18 cellular contexts compared by ENCODE assay signal in genomic region chr4:45855857-45856256, GRCh38.
DNase-seq lines count a peak whose midpoint lies in the region; ATAC-seq, FAIRE-seq and TF ChIP-seq lines count a peak whose summit lies in the region.
"Had no signal": no experiment of that assay in that cellular context is flagged by ENCODE, and none has a peak within 500 bp of the region (broad histone marks: within the 10 kb centered on the region; RNA-seq: fewer than 3 reads in every experiment).

No MANE protein-coding gene starts in this region.

- no peaks in the 10 kb centered on the region for H3K27me3 ChIP-seq in K562 (ENCODE audit: control insufficient read depth in 2 of 2, insufficient read depth in 2 of 2, low read length in 2 of 2)
- H3K27me3 ChIP-seq in spleen (replicated peaks in 1 of 7): no peaks in the 10 kb centered on the region

- CTCF ChIA-PET in K562 (lab: Yijun Ruan, JAX; ENCODE audit: low intra/inter-chr PET ratio): no interaction called here

- 3% methylated on average over 2 of the region's 2 CpGs for WGBS in K562 (ENCODE audit: insufficient coverage, low coverage, missing lambda C conversion rate)
- 60 to 81% (median 70%) methylated on average over 2 of the region's 2 CpGs for WGBS in spleen, 5 donors

- no TSS peak for BruUV-seq in K562 (replicated peaks; lab: Mats Ljungman, UMichigan)

- no peak overlapping the region for H3K27ac ChIP-seq in K562 (ENCODE audit: extremely low read depth, low read depth, low read length)
- H3K27ac ChIP-seq in spleen: no peak overlapping the region

- H3K9me3 ChIP-seq in K562 (replicated peaks; ENCODE audit: control insufficient read depth, insufficient read depth, low read depth, low read length) (no peaks in the 10 kb centered on the region), spleen (peaks cover 0 to 21% (median 5%) of the 10 kb centered on the region in 8 donors)

- in situ Hi-C loops in K562 (cut with MboI): no loop called here

- TF ChIP-seq EP300 in K562 (IDR thresholded peaks at IDR 0.05; ENCODE audit: low read length): no peak

- TF ChIP-seq CTCF in K562 (IDR thresholded peaks at IDR 0.05 in 2 of 3, conservative IDR thresholded peaks at IDR 0.05 in 1 of 3; ENCODE audit: insufficient read depth in 2 of 3, low read depth in 1 of 3, low read length in 3 of 3) (no peak), spleen (IDR thresholded peaks at IDR 0.05 in 8 of 11, conservative IDR thresholded peaks at IDR 0.05 in 3 of 11) (no peak)

- no peaks in the 10 kb centered on the region for H3K79me2 ChIP-seq in K562 (ENCODE audit: control insufficient read depth, insufficient read depth, low read length)

- H3K36me3 ChIP-seq in K562 (ENCODE audit: control insufficient read depth, insufficient read depth, low read length): no peaks in the 10 kb centered on the region
- no peaks in the 10 kb centered on the region for H3K36me3 ChIP-seq in spleen

- no peak for FAIRE-seq in K562 (lab: Jason Lieb, UNC)
- FAIRE-seq: G401.6, GM12892, H54 had no signal

- H3K9ac ChIP-seq in K562 (ENCODE audit: insufficient read depth in 1 of 2, low read depth in 2 of 2, low read length in 2 of 2): no peak overlapping the region

- intact Hi-C loops in K562 (cut with micrococcal nuclease): no loop called here
- intact Hi-C loops in spleen (cut with DNase I; ENCODE audit: low total_unique reads): no loop called here

- DNase-seq in Jurkat, Clone E6-1 (ENCODE audit: low read depth, low spot score): peak; percentile 7
- DNase-seq in K562 (ENCODE audit: extremely low read depth in 1 of 4, low spot score in 3 of 4): no peak
- DNase-seq in islet precursor cell: peak; percentile 50
- peak; percentile 17 for DNase-seq in spleen
- no peak for DNase-seq in NCI-H526 (lab: John Stamatoyannopoulos, UW)
- no peak for DNase-seq in NCI-H446 (lab: John Stamatoyannopoulos, UW)
- DNase-seq in cerebellum (ENCODE audit: low spot score): no peak
- DNase-seq: C1 segment of cervical spinal cord; Calu3; CD4-positive, alpha-beta memory T cell; COR-L47; DMS153; DND-41; GOT3; HCEC 1CT had no signal

- no peaks in the 10 kb centered on the region for H3K4me1 ChIP-seq in K562 (replicated peaks in 1 of 2; ENCODE audit: control insufficient read depth in 2 of 2, insufficient read depth in 2 of 2, low read length in 2 of 2)
- H3K4me1 ChIP-seq in spleen: no peaks in the 10 kb centered on the region

- H3K4me2 ChIP-seq in K562 (ENCODE audit: insufficient read depth, low read length): no peak overlapping the region

- H3K9me1 ChIP-seq in K562 (ENCODE audit: control insufficient read depth, insufficient read depth, low read length): no peaks in the 10 kb centered on the region

- no peak for TF ChIP-seq RAD21 in K562 (CRISPR knock-in tag; conservative IDR thresholded peaks at IDR 0.05 in 1 of 2, IDR thresholded peaks at IDR 0.05 in 1 of 2)

- POLR2A ChIA-PET in K562 (lab: Yijun Ruan, JAX): no interaction called here

- no peaks in the 10 kb centered on the region for H4K20me1 ChIP-seq in K562 (replicated peaks; ENCODE audit: control insufficient read depth, insufficient read depth, low read length)

- no peak for TF ChIP-seq POLR2A in K562 (conservative IDR thresholded peaks at IDR 0.05)
- no peak for TF ChIP-seq POLR2A in spleen (IDR thresholded peaks at IDR 0.05)

- H2AFZ ChIP-seq in K562 (ENCODE audit: low read depth, low read length): no peak overlapping the region

- no peak overlapping the region for H3K4me3 ChIP-seq in Jurkat, Clone E6-1 (ENCODE audit: low read length)
- H3K4me3 ChIP-seq in K562 (no peak overlapping the region), spleen (no peak overlapping the region)

- no peak for ATAC-seq in K562

TF ChIP-seq in K562, 482 proteins besides CTCF, POLR2A, EP300 and RAD21:
- TF ChIP-seq NFIC (IDR thresholded peaks at IDR 0.05): 0 out of 2 replicates have a peak, but pooled peaks have one; percentile 25
- no peak for TF ChIP-seq CBX5 (IDR thresholded peaks at IDR 0.05; ENCODE audit: borderline replicate concordance, low read depth)
- TF ChIP-seq ZNF165 (CRISPR knock-in tag; IDR thresholded peaks at IDR 0.05; ENCODE audit: borderline replicate concordance): no peak

Comparison
In these comparisons a context has a peak if more than half of its experiments do, and no peak if none do; other contexts are left out.
1. DNase-seq: peak in Jurkat, Clone E6-1 (single experiment), islet precursor cell (single experiment) and spleen (single experiment); none in K562 (0 of 4), NCI-H526 (0 of 2), NCI-H446 (0 of 2) and cerebellum (single experiment).